26 cellular contexts compared by ENCODE assay signal in the genomic region with DNA sequence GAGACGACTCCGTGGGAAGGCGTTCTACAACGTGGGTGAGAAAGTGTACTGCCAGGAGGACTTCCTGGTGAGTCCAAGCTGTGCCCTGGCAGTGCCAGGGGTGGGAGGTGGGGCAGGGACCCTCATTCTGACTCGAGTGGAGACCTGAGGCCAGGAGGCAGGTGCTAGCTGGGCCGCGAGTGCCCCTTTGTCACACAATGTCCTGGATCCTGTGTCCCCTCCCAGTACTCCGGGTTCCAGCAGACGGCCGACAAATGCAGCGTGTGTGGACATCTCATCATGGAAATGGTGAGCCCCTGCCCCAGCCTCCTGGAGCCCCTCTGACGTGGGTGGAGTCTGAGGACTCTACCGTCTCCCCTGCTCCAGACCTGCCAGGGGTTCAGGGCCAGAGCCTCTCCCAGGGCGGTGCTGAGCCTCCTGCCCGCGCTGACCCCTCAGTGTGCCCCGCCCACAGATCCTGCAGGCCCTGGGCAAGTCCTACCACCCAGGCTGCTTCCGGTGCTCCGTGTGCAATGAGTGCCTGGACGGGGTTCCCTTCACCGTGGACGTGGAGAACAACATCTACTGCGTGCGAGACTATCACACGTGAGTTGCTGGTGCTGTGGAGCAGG.
"Had no signal": no experiment of that assay in that cellular context is flagged by ENCODE, and none has a peak within 500 bp of the region (broad histone marks: within the 10 kb centered on the region; RNA-seq: fewer than 3 reads in every experiment).

No MANE protein-coding gene starts in this region.

- DNase-seq: activated CD4-positive, alpha-beta memory T cell treated with anti-CD3 and anti-CD28 coated beads, Interleukin-2, amount 10 ng/mL, durations not matched to agents 7 days and 5 days; activated CD4-positive, alpha-beta T cell treated with anti-CD3 and anti-CD28 coated beads for 4 hours; activated CD4-positive, alpha-beta T cell treated with anti-CD3 and anti-CD28 coated beads, Interleukin-2, amount 50 U/mL, for 1 hour; activated CD8-positive, alpha-beta memory T cell treated with anti-CD3 and anti-CD28 coated beads for 24 hours; activated CD8-positive, alpha-beta memory T cell treated with anti-CD3 and anti-CD28 coated beads, Interleukin-2, amount 10 ng/mL, durations not matched to agents 7 days and 5 days; activated CD8-positive, alpha-beta memory T cell treated with anti-CD3 and anti-CD28 coated beads, Interleukin-2, amount 50 U/mL, for 48 hours; activated naive CD4-positive, alpha-beta T cell treated with anti-CD3 and anti-CD28 coated beads, Interleukin-2, amount 10 ng/mL, durations not matched to agents 7 days and 5 days; activated naive CD8-positive, alpha-beta T cell treated with anti-CD3 and anti-CD28 coated beads, Interleukin-2, amount 50 U/mL, for 24 hours; anterior cingulate cortex; central memory CD4-positive, alpha-beta T cell; MM.1S; MV-4-11; NCI-H1092; NCI-H1436 treated with DMSO at 0.1 percent for 48 hours; NCI-H1694 treated with DMSO at 0.1 percent for 48 hours; NCI-H2029; NCI-H345; NCI-H524 treated with DMSO at 0.1 percent for 48 hours; SHP77 treated with DMSO at 0.1 percent for 48 hours; SK-N-SH had no signal

- H3K4me3 ChIP-seq: SJSA1 had no signal

- H3K9me3 ChIP-seq: SJSA1, SK-N-SH had no signal

- FAIRE-seq: bronchial epithelial cell, TTC549 had no signal

- H3K27ac ChIP-seq: KMS-11, SJSA1 had no signal

- H3K9ac ChIP-seq: KMS-11, SK-N-SH had no signal

- H3K4me1 ChIP-seq: SJSA1 had no signal

- H3K27me3 ChIP-seq: SJSA1 had no signal

- ATAC-seq: activated CD4-positive, CD25-positive, alpha-beta regulatory T cell treated with anti-CD3 and anti-CD28 coated beads, Interleukin-2, amount 50 U/mL, for 24 hours; activated CD8-positive, alpha-beta memory T cell treated with anti-CD3 and anti-CD28 coated beads, Interleukin-2, amount 10 ng/mL, durations not matched to agents 7 days and 5 days; activated naive CD8-positive, alpha-beta T cell treated with anti-CD3 and anti-CD28 coated beads, Interleukin-2, amount 50 U/mL, for 24 hours; Panc1 had no signal
